Comparison of ENCODE assay signal across 11 cellular contexts in the genomic region with DNA sequence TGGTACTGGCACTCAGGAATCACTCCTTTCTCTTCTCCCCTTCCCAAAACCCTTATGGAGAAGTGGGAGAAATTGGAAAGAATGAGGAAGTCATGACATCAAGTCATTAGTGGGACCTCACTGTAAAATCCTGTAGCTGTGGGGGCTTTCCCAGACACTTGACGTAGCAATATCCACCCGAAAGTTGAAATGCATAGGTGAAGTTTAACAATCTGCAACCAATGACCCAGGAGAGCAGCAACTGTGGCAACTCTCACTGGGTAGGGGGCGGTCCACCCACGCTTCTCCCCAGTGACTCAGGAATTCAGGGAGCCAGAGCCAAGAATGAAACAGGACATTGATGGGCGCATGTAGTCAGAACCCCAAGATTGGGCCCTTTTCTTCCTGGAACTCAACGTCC. TPM values are rescaled to one million over a fixed set of nuclear protein-coding genes. Genes with fewer than 3 reads are reported as not detected.
DNase-seq lines count a peak whose midpoint lies in the region; ATAC-seq and TF ChIP-seq lines count a peak whose summit lies in the region.
"Had no signal": no experiment of that assay in that cellular context is flagged by ENCODE, and none has a peak within 500 bp of the region (broad histone marks: within the 10 kb centered on the region; RNA-seq: fewer than 3 reads in every experiment).

No MANE protein-coding gene starts in this region.

- peak overlapping the region in 1 of 2 experiments; percentile 24 for H3K18ac ChIP-seq in mesenchymal stem cell (ENCODE audit: low read depth in 1 of 2, low read length in 2 of 2)

- peaks cover 4% of the 10 kb centered on the region for H3K27me3 Mint-ChIP-seq in Calu3 (ENCODE audit: unreplicated experiment)

- H3K23ac ChIP-seq in mesenchymal stem cell (ENCODE audit: low read length in 2 of 2) = no peak overlapping the region

- H3K27me3 ChIP-seq in mesenchymal stem cell (ENCODE audit: control insufficient read depth in 1 of 2, insufficient read depth in 1 of 2, low read length in 2 of 2) = no peaks in the 10 kb centered on the region

- H4K8ac ChIP-seq in mesenchymal stem cell (ENCODE audit: low read length) = peak overlapping the region; percentile 45

- no TSS peak for BruUV-seq in Calu3 (replicated peaks; lab: Mats Ljungman, UMichigan)

- no peaks in the 10 kb centered on the region for H3K4me1 Mint-ChIP-seq in Calu3 (ENCODE audit: low read depth, unreplicated experiment)

- peak overlapping the region in 1 of 2 experiments; percentile 12 for H3K4me3 ChIP-seq in mesenchymal stem cell (ENCODE audit: insufficient read depth in 1 of 2, low read depth in 1 of 2, low read length in 2 of 2)

- intact Hi-C loops in Calu3 (cut with micrococcal nuclease; ENCODE audit: unreplicated experiment) = no loop called here

- no peak overlapping the region for H3K4ac ChIP-seq in mesenchymal stem cell (ENCODE audit: low read depth in 1 of 2, low read length in 2 of 2)

- no peaks in the 10 kb centered on the region for H3K9me3 ChIP-seq in KOPT-K1 (ENCODE audit: insufficient read depth, low read length, poor library complexity, severe bottlenecking)
- no peaks in the 10 kb centered on the region for H3K9me3 ChIP-seq in mesenchymal stem cell (ENCODE audit: control insufficient read depth, low read length)

- no peak overlapping the region for H2AFZ ChIP-seq in mesenchymal stem cell (ENCODE audit: low read depth, low read length)

- H2AK5ac ChIP-seq in mesenchymal stem cell (ENCODE audit: low read length, severe bottlenecking) = peak overlapping the region; percentile 46

- H3K9me3 Mint-ChIP-seq in Calu3 (ENCODE audit: low read depth, unreplicated experiment) = no peaks in the 10 kb centered on the region
- H3K9me3 Mint-ChIP-seq: naive thymus-derived CD8-positive, alpha-beta T cell had no signal

- WGBS in mesenchymal stem cell = 69% methylated on average over 6 of the region's 6 CpGs

- H3K36me3 Mint-ChIP-seq in Calu3 (ENCODE audit: insufficient read depth, unreplicated experiment) = no peaks in the 10 kb centered on the region
- H3K36me3 Mint-ChIP-seq: naive thymus-derived CD8-positive, alpha-beta T cell had no signal

- no peaks in the 10 kb centered on the region for H3K79me1 ChIP-seq in mesenchymal stem cell (replicated peaks; ENCODE audit: low read length, poor library complexity, severe bottlenecking)

- no peaks in the 10 kb centered on the region for H3K36me3 ChIP-seq in KOPT-K1 (ENCODE audit: insufficient read depth, low read length)
- no peaks in the 10 kb centered on the region for H3K36me3 ChIP-seq in mesenchymal stem cell (ENCODE audit: control insufficient read depth in 1 of 2, insufficient read depth in 2 of 2, low read depth in 1 of 2, low read length in 2 of 2)

- CTCF ChIA-PET in Calu3 (lab: Charles Lee) = no interaction called here

- H2BK15ac ChIP-seq in mesenchymal stem cell (ENCODE audit: low read depth, poor library complexity, severe bottlenecking) = peak overlapping the region; percentile 62

- peak overlapping the region; percentile 75 for H4K91ac ChIP-seq in mesenchymal stem cell (ENCODE audit: low read length)

- peaks cover 39% of the 10 kb centered on the region for H3K4me1 ChIP-seq in mesenchymal stem cell (ENCODE audit: control insufficient read depth, insufficient read depth, low read depth, low read length)

- H3K9ac ChIP-seq in mesenchymal stem cell (ENCODE audit: low read length) = peak overlapping the region; percentile 61

- H3K4me2 ChIP-seq in mesenchymal stem cell (ENCODE audit: low read length, poor library complexity, severe bottlenecking) = peak overlapping the region; percentile 41

- no peak for TF ChIP-seq CTCF in Calu3 (IDR thresholded peaks at IDR 0.05; ENCODE audit: unreplicated experiment)

- peak overlapping the region; percentile 95 for H2BK5ac ChIP-seq in mesenchymal stem cell (ENCODE audit: low read depth, low read length, poor library complexity, severe bottlenecking)

- H2BK12ac ChIP-seq in mesenchymal stem cell (ENCODE audit: low read length in 2 of 2) = no peak overlapping the region

- no peak overlapping the region for H3K14ac ChIP-seq in mesenchymal stem cell (ENCODE audit: low read length in 2 of 2)

- H3K27ac ChIP-seq in KOPT-K1 (ENCODE audit: low read depth, low read length, poor library complexity, severe bottlenecking) = peak overlapping the region; percentile 95
- H3K27ac ChIP-seq in cingulate gyrus (ENCODE audit: low read depth, low read length) = peak overlapping the region; percentile 74
- peak overlapping the region; percentile 99 for H3K27ac ChIP-seq in mesenchymal stem cell (ENCODE audit: low read length, poor library complexity, severe bottlenecking)
- H3K27ac ChIP-seq in temporal lobe (ENCODE audit: low read depth, low read length) = peak overlapping the region; percentile 85

- no peak overlapping the region for H2BK120ac ChIP-seq in mesenchymal stem cell (ENCODE audit: low read depth, low read length)

- no peak overlapping the region for H3K4me3 Mint-ChIP-seq in Calu3 (ENCODE audit: low read depth, unreplicated experiment)
- H3K4me3 Mint-ChIP-seq: naive thymus-derived CD8-positive, alpha-beta T cell had no signal

- ATAC-seq in GM18907 (IDR thresholded peaks at IDR 0.05; ENCODE audit: unreplicated experiment) (no peak), HG02938 (IDR thresholded peaks at IDR 0.05; ENCODE audit: unreplicated experiment) (no peak)
- ATAC-seq: naive thymus-derived CD8-positive, alpha-beta T cell had no signal

- DNase-seq in mesenchymal stem cell (no peak), Calu3 (no peak), ureter (ENCODE audit: low spot score) (no peak)
- DNase-seq: activated CD4-positive, alpha-beta T cell treated with anti-CD3 and anti-CD28 coated beads, Interleukin-2, amount 50 U/mL, for 48 hours; naive thymus-derived CD8-positive, alpha-beta T cell; RPMI8226 had no signal

- H3K27ac Mint-ChIP-seq in Calu3 (ENCODE audit: unreplicated experiment) = no peak overlapping the region

RNA-seq across cellular contexts. Expression of gene ABCA4, which starts 27.0 kb away (rescaled TPM):
- polyA plus RNA-seq in mesenchymal stem cell (2013, experiment 1 of 2) = 0.12 TPM
- polyA plus RNA-seq in mesenchymal stem cell (2013, experiment 2 of 2) = 0.04 TPM
- 0.25 TPM for total RNA-seq in temporal lobe
- total RNA-seq in Calu3 (2022) = 0.31 and 0.37 TPM in 2 replicates
- 1.8 TPM for total RNA-seq in ureter
- total RNA-seq: naive thymus-derived CD8-positive, alpha-beta T cell had no signal
- polyA plus RNA-seq: naive thymus-derived CD8-positive, alpha-beta T cell had no signal
